11 cellular contexts compared by ENCODE assay signal in the genomic region with DNA sequence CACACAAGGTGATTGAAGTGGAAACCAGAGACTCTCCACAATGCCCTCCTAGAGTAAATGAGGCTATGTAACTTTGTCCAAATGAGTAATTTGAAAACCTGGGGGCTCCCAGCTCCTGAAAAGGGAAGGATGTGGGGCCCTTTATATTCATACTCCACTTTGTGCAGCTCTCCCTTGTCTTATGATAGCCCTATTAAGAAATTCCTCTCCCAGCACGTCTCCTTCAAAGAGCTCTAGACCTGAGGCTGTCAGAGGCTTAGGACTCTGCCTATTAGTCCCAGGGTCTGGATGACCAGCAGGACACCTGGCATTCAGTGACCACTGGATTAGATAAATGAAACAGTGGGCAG. TPM values are rescaled to one million over a fixed set of nuclear protein-coding genes. Genes with fewer than 3 reads are reported as not detected.
DNase-seq lines count a peak whose midpoint lies in the region; TF ChIP-seq lines count a peak whose summit lies in the region.
"Had no signal": no experiment of that assay in that cellular context is flagged by ENCODE, and none has a peak within 500 bp of the region (broad histone marks: within the 10 kb centered on the region; RNA-seq: fewer than 3 reads in every experiment).

No MANE protein-coding gene starts in this region.

- no peaks in the 10 kb centered on the region for H3K9me2 ChIP-seq in SU-DHL-6 (replicated peaks; ENCODE audit: insufficient read depth, low read length)

- peaks cover 34% of the 10 kb centered on the region for H3K4me1 Mint-ChIP-seq in activated naive CD4-positive, alpha-beta T cell treated with anti-CD3 and anti-CD28 coated beads, Interleukin-2, amount 50 U/mL, for 24 hours

- peaks cover under 1% of the 10 kb centered on the region for H3K36me3 Mint-ChIP-seq in activated naive CD4-positive, alpha-beta T cell treated with anti-CD3 and anti-CD28 coated beads, Interleukin-2, amount 50 U/mL, for 24 hours

- TF ChIP-seq POLR2A in vagina (IDR thresholded peaks at IDR 0.05) = no peak

- no peaks in the 10 kb centered on the region for H4K20me1 ChIP-seq in SU-DHL-6 (ENCODE audit: low read depth, low read length)

- H3K4me1 ChIP-seq in iPS-15b (ENCODE audit: control insufficient read depth, insufficient read depth, low read length) (peaks cover 4% of the 10 kb centered on the region), vagina (peaks cover 24% of the 10 kb centered on the region)

- H3K9me3 ChIP-seq in SU-DHL-6 (ENCODE audit: insufficient read depth, low read length) (no peaks in the 10 kb centered on the region), iPS-15b (ENCODE audit: control insufficient read depth, insufficient read depth, low read length) (no peaks in the 10 kb centered on the region), vagina (no peaks in the 10 kb centered on the region)

- peak overlapping the region; percentile 83 for H3K4me3 Mint-ChIP-seq in activated naive CD4-positive, alpha-beta T cell treated with anti-CD3 and anti-CD28 coated beads, Interleukin-2, amount 50 U/mL, for 24 hours

- H3K9ac ChIP-seq in SU-DHL-6 (ENCODE audit: low read length) (peak overlapping the region; percentile 79), iPS-15b (ENCODE audit: low read depth, low read length) (peak overlapping the region; percentile 71)

- TF ChIP-seq CTCF in SU-DHL-6 (IDR thresholded peaks at IDR 0.05; ENCODE audit: insufficient read depth, low read length, poor library complexity, severe bottlenecking) = no peak
- no peak for TF ChIP-seq CTCF in vagina (IDR thresholded peaks at IDR 0.05)

- no peak for DNase-seq in activated naive CD4-positive, alpha-beta T cell treated with Interleukin-2 at 50 U/mL for 16 hours
- no peak for DNase-seq in vagina (ENCODE audit: extremely low spot score in 2 of 2)
- no peak for DNase-seq in NCI-H226
- DNase-seq in anterior cingulate cortex (lab: John Stamatoyannopoulos, UW) = no peak
- DNase-seq in NCI-H1092 treated with DMSO at 0.1 percent for 48 hours (lab: John Stamatoyannopoulos, UW) = no peak

- H3K36me3 ChIP-seq in SU-DHL-6 (ENCODE audit: low read length) (no peaks in the 10 kb centered on the region), iPS-15b (ENCODE audit: control insufficient read depth, insufficient read depth, low read length) (no peaks in the 10 kb centered on the region), vagina (no peaks in the 10 kb centered on the region)

- H2AFZ ChIP-seq in SU-DHL-6 (ENCODE audit: low read depth, low read length, severe bottlenecking) = no peak overlapping the region

- no peak overlapping the region for H3K27ac Mint-ChIP-seq in activated naive CD4-positive, alpha-beta T cell treated with anti-CD3 and anti-CD28 coated beads, Interleukin-2, amount 50 U/mL, for 24 hours

- H3K4me2 ChIP-seq in SU-DHL-6 (ENCODE audit: low read depth, low read length, poor library complexity, severe bottlenecking) = peak overlapping the region; percentile 90

- H3K4me3 ChIP-seq in SU-DHL-6 (ENCODE audit: insufficient read depth, low read length, poor library complexity, severe bottlenecking) (peak overlapping the region; percentile 83), iPS-15b (ENCODE audit: low read depth, low read length) (peak overlapping the region; percentile 85), vagina (peak overlapping the region in 1 of 2 donors; percentile 85)

- intact Hi-C loops in vagina (cut with DNase I) = no loop called here

- no peaks in the 10 kb centered on the region for H3K27me3 Mint-ChIP-seq in activated naive CD4-positive, alpha-beta T cell treated with anti-CD3 and anti-CD28 coated beads, Interleukin-2, amount 50 U/mL, for 24 hours

- no peaks in the 10 kb centered on the region for H3K9me3 Mint-ChIP-seq in activated naive CD4-positive, alpha-beta T cell treated with anti-CD3 and anti-CD28 coated beads, Interleukin-2, amount 50 U/mL, for 24 hours

- H3K27me3 ChIP-seq in SU-DHL-6 (ENCODE audit: low read length) = no peaks in the 10 kb centered on the region
- peaks cover 27% of the 10 kb centered on the region for H3K27me3 ChIP-seq in iPS-15b (ENCODE audit: control insufficient read depth, insufficient read depth, low read length)
- H3K27me3 ChIP-seq in vagina = no peaks in the 10 kb centered on the region

- H3K79me2 ChIP-seq in SU-DHL-6 (ENCODE audit: insufficient read depth, low read length) = peaks cover 21% of the 10 kb centered on the region

- H3K27ac ChIP-seq in SU-DHL-6 (ENCODE audit: low read depth, low read length) (peak overlapping the region; percentile 64), vagina (peak overlapping the region; percentile 57)

- peaks cover 5% of the 10 kb centered on the region for H3F3A ChIP-seq in SU-DHL-6 (ENCODE audit: insufficient read depth)

RNA-seq across cellular contexts. Expression of a gene that starts 2.1 kb away (rescaled TPM):
- total RNA-seq in vagina = 22.6 TPM

RNA-seq across cellular contexts. Expression of a gene that starts 17.1 kb away (rescaled TPM):
- 45.2 TPM for total RNA-seq in vagina

RNA-seq across cellular contexts. Expression of a gene that starts 24.0 kb away (rescaled TPM):
- total RNA-seq in vagina = not detected
- total RNA-seq: kidney; NCI-H460; T-helper 1 cell treated with Interleukin-12 subunit alpha and Interleukin-12 subunit beta and Interleukin-4 antibody, amounts not matched to agents 30 ng/mL and 1 ng/mL, for 36 hours had no signal

RNA-seq across cellular contexts. Expression of a gene that starts 53.1 kb away (rescaled TPM):
- 2.0 TPM for total RNA-seq in vagina

RNA-seq across cellular contexts. Expression of a gene that starts 54.1 kb away (rescaled TPM):
- 48.1 TPM for total RNA-seq in vagina
